In the genomic region with DNA sequence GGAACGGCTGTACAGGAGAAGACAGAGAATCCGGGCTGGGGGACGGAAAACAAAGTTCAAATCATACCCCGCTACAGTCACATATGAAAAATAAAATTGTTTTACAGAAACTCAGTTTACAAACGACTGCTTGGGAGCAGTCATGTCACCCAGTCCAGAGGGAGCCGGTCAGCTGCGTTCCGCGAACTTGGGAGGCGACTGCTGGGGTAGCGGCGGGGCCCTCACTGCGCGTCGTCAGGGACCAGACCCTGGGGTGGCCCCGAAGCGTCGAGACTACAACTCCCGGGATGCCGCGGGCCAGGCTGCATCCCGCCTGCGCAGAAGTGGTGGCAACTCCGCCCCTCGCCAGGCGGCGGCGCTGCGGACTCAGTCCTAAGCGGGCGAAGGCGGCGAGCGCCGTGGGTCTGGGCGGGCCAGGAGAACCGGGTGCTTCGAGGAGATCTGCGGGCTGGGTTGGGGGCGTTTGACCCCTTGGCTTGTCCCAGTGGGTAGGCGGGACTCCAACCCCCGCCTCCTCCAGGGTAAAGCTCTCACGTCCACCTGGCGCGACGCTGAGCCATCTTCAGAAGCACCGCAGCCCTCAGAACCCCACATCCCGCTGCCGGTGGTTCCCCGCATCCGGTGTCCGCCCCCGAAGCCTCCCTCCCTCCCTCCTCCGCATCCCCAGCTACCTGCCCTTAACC, we compare ENCODE assay signal across 9 cellular contexts. TPM values are rescaled to one million over a fixed set of nuclear protein-coding genes. Genes with fewer than 3 reads are reported as not detected.
DNase-seq lines count a peak whose midpoint lies in the region; ATAC-seq and TF ChIP-seq lines count a peak whose summit lies in the region.
"Had no signal": no experiment of that assay in that cellular context is flagged by ENCODE, and none has a peak within 500 bp of the region (broad histone marks: within the 10 kb centered on the region; RNA-seq: fewer than 3 reads in every experiment).

No MANE protein-coding gene starts in this region.

- TF ChIP-seq POLR2A in right lobe of liver (IDR thresholded peaks at IDR 0.05), result peak; percentile 88

- peaks cover 12% of the 10 kb centered on the region for H3K27me3 Mint-ChIP-seq in CD4-positive, CD25-positive, alpha-beta regulatory T cell
- H3K27me3 Mint-ChIP-seq in dendritic cell treated with granulocyte-macrophage colony-stimulating factor and Interleukin-4, amounts not matched to agents 40 ng/mL and 50 ng/mL, for 4 days, result no peaks in the 10 kb centered on the region

- peaks cover 4 to 72% (median 45%) of the 10 kb centered on the region in 4 donors for H3K4me1 Mint-ChIP-seq in CD4-positive, CD25-positive, alpha-beta regulatory T cell
- H3K4me1 Mint-ChIP-seq in dendritic cell treated with granulocyte-macrophage colony-stimulating factor and Interleukin-4, amounts not matched to agents 40 ng/mL and 50 ng/mL, for 4 days (ENCODE audit: low read depth), result peaks cover 63% of the 10 kb centered on the region

- H3K36me3 ChIP-seq in CD4-positive, CD25-positive, alpha-beta regulatory T cell (ENCODE audit: control insufficient read depth, insufficient read depth, low read length), result peaks cover 5% of the 10 kb centered on the region
- H3K36me3 ChIP-seq in right lobe of liver, result no peaks in the 10 kb centered on the region

- intact Hi-C loops in dendritic cell treated with granulocyte-macrophage colony-stimulating factor and Interleukin-4, amounts not matched to agents 40 ng/mL and 50 ng/mL, for 4 days (cut with micrococcal nuclease), result loop anchor here (1.0 to 10.0 kb wide), 4 partner anchors 42 to 168 kb away; a partner anchor contains a TSS
- intact Hi-C loops in right lobe of liver (cut with DNase I), result no loop called here

- H3K36me3 Mint-ChIP-seq in CD4-positive, CD25-positive, alpha-beta regulatory T cell, result peaks cover 5% of the 10 kb centered on the region
- peaks cover 14% of the 10 kb centered on the region for H3K36me3 Mint-ChIP-seq in dendritic cell treated with granulocyte-macrophage colony-stimulating factor and Interleukin-4, amounts not matched to agents 40 ng/mL and 50 ng/mL, for 4 days (ENCODE audit: low read depth)

- peak overlapping the region; percentile 95 to 98 (median 98) for H3K27ac Mint-ChIP-seq in CD4-positive, CD25-positive, alpha-beta regulatory T cell
- peak overlapping the region; percentile 92 for H3K27ac Mint-ChIP-seq in dendritic cell treated with granulocyte-macrophage colony-stimulating factor and Interleukin-4, amounts not matched to agents 40 ng/mL and 50 ng/mL, for 4 days

- peak overlapping the region; percentile 93 for H3K27ac ChIP-seq in CD4-positive, CD25-positive, alpha-beta regulatory T cell (ENCODE audit: insufficient read depth, low read length, poor library complexity, severe bottlenecking)
- peak overlapping the region; percentile 67 to 80 (median 75) for H3K27ac ChIP-seq in right lobe of liver

- peak; percentile 95 to 98 (median 98) for TF ChIP-seq CTCF in right lobe of liver (IDR thresholded peaks at IDR 0.05)

- H3K4me3 Mint-ChIP-seq in CD4-positive, CD25-positive, alpha-beta regulatory T cell, result peak overlapping the region; percentile 96 to 100 (median 97)
- peak overlapping the region; percentile 81 for H3K4me3 Mint-ChIP-seq in dendritic cell treated with granulocyte-macrophage colony-stimulating factor and Interleukin-4, amounts not matched to agents 40 ng/mL and 50 ng/mL, for 4 days

- peak; percentile 86 to 90 for ATAC-seq in CD4-positive, CD25-positive, alpha-beta regulatory T cell (ENCODE audit: low read depth in 2 of 2)
- ATAC-seq in GM19372 (IDR thresholded peaks at IDR 0.05; ENCODE audit: low read depth, unreplicated experiment) (peak; percentile 84), HG03520 (IDR thresholded peaks at IDR 0.05; ENCODE audit: unreplicated experiment) (peak; percentile 91), right lobe of liver (peak; percentile 97 to 99 (median 98))

- peaks cover 0 to 2% (median 0%) of the 10 kb centered on the region in 7 donors for H3K9me3 Mint-ChIP-seq in CD4-positive, CD25-positive, alpha-beta regulatory T cell
- H3K9me3 Mint-ChIP-seq in dendritic cell treated with granulocyte-macrophage colony-stimulating factor and Interleukin-4, amounts not matched to agents 40 ng/mL and 50 ng/mL, for 4 days, result no peaks in the 10 kb centered on the region

- H3K4me1 ChIP-seq in CD4-positive, CD25-positive, alpha-beta regulatory T cell (ENCODE audit: control insufficient read depth, insufficient read depth, low read length, poor library complexity, severe bottlenecking), result peaks cover 65% of the 10 kb centered on the region
- H3K4me1 ChIP-seq in right lobe of liver, result no peaks in the 10 kb centered on the region

- H3K4me3 ChIP-seq in CD4-positive, CD25-positive, alpha-beta regulatory T cell (ENCODE audit: low read depth, low read length), result peak overlapping the region; percentile 90
- H3K4me3 ChIP-seq in right lobe of liver, result peak overlapping the region; percentile 50 to 73 (median 57)

- no peaks in the 10 kb centered on the region for H3K27me3 ChIP-seq in CD4-positive, CD25-positive, alpha-beta regulatory T cell (ENCODE audit: control insufficient read depth, insufficient read depth, low read length)
- H3K27me3 ChIP-seq in right lobe of liver, result no peaks in the 10 kb centered on the region

- DNase-seq in CD4-positive, CD25-positive, alpha-beta regulatory T cell, result peak; percentile 87 to 96 (median 93)
- peak; percentile 80 for DNase-seq in NCI-H526 treated with DMSO at 0.1 percent for 48 hours (lab: John Stamatoyannopoulos, UW)
- DNase-seq in activated CD4-positive, alpha-beta T cell treated with anti-CD3 and anti-CD28 coated beads, Interleukin-2, amount 50 U/mL, for 1 hour, result peak; percentile 90
- peak; percentile 93 to 94 (median 94) for DNase-seq in right lobe of liver
- peak; percentile 91 for DNase-seq in stimulated activated CD4-positive, alpha-beta T cell treated with anti-CD3 and anti-CD28 coated beads, Interleukin-4, amount 100 ng/mL, for 24 hours

- H3K9me3 ChIP-seq in CD4-positive, CD25-positive, alpha-beta regulatory T cell (ENCODE audit: control insufficient read depth in 2 of 2, low read length in 2 of 2), result no peaks in the 10 kb centered on the region
- no peaks in the 10 kb centered on the region for H3K9me3 ChIP-seq in right lobe of liver

- 2% methylated on average over 9 of the region's 54 CpGs for WGBS in right lobe of liver (ENCODE audit: insufficient coverage, low coverage, low lambda C conversion rate, missing lambda C conversion rate)

RNA-seq across cellular contexts. Expression of a gene that starts 4.0 kb away (rescaled TPM):
- 76.9 TPM for total RNA-seq in CD4-positive, CD25-positive, alpha-beta regulatory T cell
- polyA plus RNA-seq in CD4-positive, CD25-positive, alpha-beta regulatory T cell, result 100 to 1,000 TPM; 239 to 346 (median 308) TPM
- total RNA-seq in right lobe of liver, result under 1 TPM in 5 of 6 experiments, not detected in 1; 0.18 to 0.58 (median 0.37) TPM
- total RNA-seq: pulmonary artery endothelial cell had no signal

RNA-seq across cellular contexts. Expression of a gene that starts 11.1 kb away (rescaled TPM):
- total RNA-seq in CD4-positive, CD25-positive, alpha-beta regulatory T cell, result 6,542 TPM
- not detected for polyA plus RNA-seq in CD4-positive, CD25-positive, alpha-beta regulatory T cell
- over 10,000 TPM in 2 of 6 experiments, 1,000 to 10,000 TPM in 4; 1,534 to 17,791 (median 6,650) TPM for total RNA-seq in right lobe of liver

RNA-seq across cellular contexts. Expression of a gene that starts 11.4 kb away (rescaled TPM):
- 31.2 TPM for total RNA-seq in CD4-positive, CD25-positive, alpha-beta regulatory T cell
- 10 to 100 TPM; 65.8 to 83.2 (median 71.7) TPM for polyA plus RNA-seq in CD4-positive, CD25-positive, alpha-beta regulatory T cell
- 10 to 100 TPM; 10.0 to 24.2 (median 15.3) TPM for total RNA-seq in right lobe of liver

RNA-seq across cellular contexts. Expression of a gene that starts 18.3 kb away (rescaled TPM):
- total RNA-seq in CD4-positive, CD25-positive, alpha-beta regulatory T cell, result 0.84 TPM
- under 1 TPM; 0.36 to 0.66 (median 0.44) TPM for polyA plus RNA-seq in CD4-positive, CD25-positive, alpha-beta regulatory T cell
- total RNA-seq in right lobe of liver, result 1 to 10 TPM in 1 of 6 experiments, under 1 TPM in 5; 0.11 to 3.6 (median 0.43) TPM

RNA-seq across cellular contexts. Expression of a gene that starts 27.0 kb away (rescaled TPM):
- not detected for total RNA-seq in CD4-positive, CD25-positive, alpha-beta regulatory T cell
- under 1 TPM in 1 of 4 donors, not detected in 3; 0.48 TPM for polyA plus RNA-seq in CD4-positive, CD25-positive, alpha-beta regulatory T cell
- 1 to 10 TPM in 1 of 6 experiments, under 1 TPM in 4, not detected in 1; 0.64 to 1.6 (median 0.93) TPM for total RNA-seq in right lobe of liver

Comparison
In these comparisons a context has a peak if more than half of its experiments do, and no peak if none do; other contexts are left out.
1. Peak in every context shown above with its lines: DNase-seq, ATAC-seq, H3K4me3 ChIP-seq and H3K27ac ChIP-seq.
2. RNA of a gene that starts 4.0 kb away (total RNA-seq): 76.9 TPM in CD4-positive, CD25-positive, alpha-beta regulatory T cell (single experiment); 0.18 to 0.58 TPM in right lobe of liver; every median in the first group is over 10 times any median in the second.